16 cellular contexts compared by ENCODE assay signal in genomic region chr6:154736613-154737259, GRCh38. TPM values are rescaled to one million over a fixed set of nuclear protein-coding genes. Genes with fewer than 3 reads are reported as not detected.
A peak's percentile ranks its signal among the peaks of the same experiment; 100 is the strongest.
DNase-seq lines count a peak whose midpoint lies in the region; ATAC-seq and TF ChIP-seq lines count a peak whose summit lies in the region.
"Had no signal": no experiment of that assay in that cellular context is flagged by ENCODE, and none has a peak within 500 bp of the region (broad histone marks: within the 10 kb centered on the region; RNA-seq: fewer than 3 reads in every experiment).

No MANE protein-coding gene starts in this region.

- 0 out of 2 replicates have a peak overlapping the region, but pooled peaks have one; percentile 2 for H3K4me2 ChIP-seq in PC-9

- H3K9me2 ChIP-seq in PC-9 (ENCODE audit: insufficient read depth) = no peaks in the 10 kb centered on the region

- H2AFZ ChIP-seq in PC-9 = no peak overlapping the region

- peaks cover 76% of the 10 kb centered on the region for H4K20me1 ChIP-seq in PC-9 (ENCODE audit: insufficient read depth)

- peaks cover 81% of the 10 kb centered on the region for H3K79me2 ChIP-seq in PC-9 (ENCODE audit: low read depth)

- H3K36me3 Mint-ChIP-seq in stimulated activated naive CD8-positive, alpha-beta T cell treated with anti-CD3 and anti-CD28 coated beads, Interleukin-15, Interleukin-2, amounts not matched to agents 100 ng/mL and 50 ng/mL, for 24 hours (ENCODE audit: low read depth) = peaks cover 25% of the 10 kb centered on the region
- H3K36me3 Mint-ChIP-seq in effector memory CD8-positive, alpha-beta T cell (ENCODE audit: insufficient read depth) = peaks cover 31% of the 10 kb centered on the region

- TF ChIP-seq CTCF in PC-9 (conservative IDR thresholded peaks at IDR 0.05) = no peak

- BruUV-seq in PC-9 (replicated peaks; lab: Mats Ljungman, UMichigan) = no TSS peak

- H3K27ac ChIP-seq in PC-9 = no peak overlapping the region

- H3K9me3 ChIP-seq in PC-9 (ENCODE audit: insufficient read depth, low read depth) = no peaks in the 10 kb centered on the region

- peaks cover 16% of the 10 kb centered on the region for H3K4me1 ChIP-seq in PC-9 (replicated peaks; ENCODE audit: insufficient read depth)

- H3F3A ChIP-seq in PC-9 (ENCODE audit: insufficient read depth, low read depth) = peaks cover 10% of the 10 kb centered on the region

- DNase-seq in stimulated activated naive CD8-positive, alpha-beta T cell treated with anti-CD3 and anti-CD28 coated beads, Interleukin-15, amount 100 ng/mL, for 72 hours = no peak
- DNase-seq in PC-9 (no peak), NCI-H748 treated with DMSO at 0.1 percent for 48 hours (lab: John Stamatoyannopoulos, UW) (no peak), NCI-H2081 (lab: John Stamatoyannopoulos, UW) (no peak), left lobe of liver (ENCODE audit: low spot score) (no peak), NCI-H446 (lab: John Stamatoyannopoulos, UW) (no peak)
- DNase-seq in effector memory CD8-positive, alpha-beta T cell = no peak
- DNase-seq: activated CD4-positive, alpha-beta memory T cell treated with anti-CD3 and anti-CD28 coated beads, Interleukin-2, amount 10 ng/mL, durations not matched to agents 7 days and 5 days; activated naive CD8-positive, alpha-beta T cell treated with anti-CD3 and anti-CD28 coated beads, Interleukin-2, amount 10 ng/mL, durations not matched to agents 7 days and 5 days; mammary epithelial cell; NCI-H146; NCI-H774; stimulated activated naive B cell treated with anti-CD40 and anti-IgM and Interleukin-4, amounts not matched to agents 10 μg/mL and 1 μg/mL and 100 μg/mL, for 72 hours had no signal

- H3K4me1 Mint-ChIP-seq in stimulated activated naive CD8-positive, alpha-beta T cell treated with anti-CD3 and anti-CD28 coated beads, Interleukin-15, Interleukin-2, amounts not matched to agents 100 ng/mL and 50 ng/mL, for 24 hours (ENCODE audit: low read depth) = peaks cover 78% of the 10 kb centered on the region
- peaks cover 77% of the 10 kb centered on the region for H3K4me1 Mint-ChIP-seq in stimulated activated naive CD8-positive, alpha-beta T cell treated with anti-CD3 and anti-CD28 coated beads, Interleukin-15, amount 100 ng/mL, for 72 hours
- H3K4me1 Mint-ChIP-seq in effector memory CD8-positive, alpha-beta T cell (ENCODE audit: low read depth in 2 of 2) = peaks cover 49 to 62% of the 10 kb centered on the region in 2 donors

- POLR2A ChIA-PET in PC-9 (lab: Charles Lee; ENCODE audit: unreplicated experiment) = no interaction called here

- no peaks in the 10 kb centered on the region for H3K9me3 Mint-ChIP-seq in stimulated activated naive CD8-positive, alpha-beta T cell treated with anti-CD3 and anti-CD28 coated beads, Interleukin-15, Interleukin-2, amounts not matched to agents 100 ng/mL and 50 ng/mL, for 24 hours
- H3K9me3 Mint-ChIP-seq in stimulated activated naive CD8-positive, alpha-beta T cell treated with anti-CD3 and anti-CD28 coated beads, Interleukin-15, amount 100 ng/mL, for 72 hours = no peaks in the 10 kb centered on the region
- H3K9me3 Mint-ChIP-seq in effector memory CD8-positive, alpha-beta T cell = no peaks in the 10 kb centered on the region
- H3K9me3 Mint-ChIP-seq: activated CD4-positive, alpha-beta memory T cell treated with anti-CD3 and anti-CD28 coated beads, Interleukin-2, amount 10 ng/mL, durations not matched to agents 7 days and 5 days; activated naive CD8-positive, alpha-beta T cell treated with anti-CD3 and anti-CD28 coated beads, Interleukin-2, amount 10 ng/mL, durations not matched to agents 7 days and 5 days; stimulated activated naive B cell treated with anti-CD40 and anti-IgM and Interleukin-4, amounts not matched to agents 10 μg/mL and 1 μg/mL and 100 μg/mL, for 72 hours had no signal

- H3K27me3 Mint-ChIP-seq in stimulated activated naive CD8-positive, alpha-beta T cell treated with anti-CD3 and anti-CD28 coated beads, Interleukin-15, Interleukin-2, amounts not matched to agents 100 ng/mL and 50 ng/mL, for 24 hours = no peaks in the 10 kb centered on the region
- no peaks in the 10 kb centered on the region for H3K27me3 Mint-ChIP-seq in stimulated activated naive CD8-positive, alpha-beta T cell treated with anti-CD3 and anti-CD28 coated beads, Interleukin-15, amount 100 ng/mL, for 72 hours
- no peaks in the 10 kb centered on the region for H3K27me3 Mint-ChIP-seq in effector memory CD8-positive, alpha-beta T cell
- H3K27me3 Mint-ChIP-seq: activated CD4-positive, alpha-beta memory T cell treated with anti-CD3 and anti-CD28 coated beads, Interleukin-2, amount 10 ng/mL, durations not matched to agents 7 days and 5 days; activated naive CD8-positive, alpha-beta T cell treated with anti-CD3 and anti-CD28 coated beads, Interleukin-2, amount 10 ng/mL, durations not matched to agents 7 days and 5 days; progenitor cell of endocrine pancreas; stimulated activated naive B cell treated with anti-CD40 and anti-IgM and Interleukin-4, amounts not matched to agents 10 μg/mL and 1 μg/mL and 100 μg/mL, for 72 hours had no signal

- no peak overlapping the region for H3K4me3 ChIP-seq in PC-9

- CTCF ChIA-PET in PC-9 (lab: Charles Lee) = interaction anchor here (0.8 kb wide), 1 partner anchor 14 kb away, joined by 12 read pairs; no protein-coding TSS in a partner anchor

- ATAC-seq in stimulated activated naive CD8-positive, alpha-beta T cell treated with anti-CD3 and anti-CD28 coated beads, Interleukin-15, amount 100 ng/mL, for 72 hours = no peak
- ATAC-seq in effector memory CD8-positive, alpha-beta T cell (replicated peaks) = no peak
- no peak for ATAC-seq in left lobe of liver
- ATAC-seq: esophagus mucosa; stimulated activated naive B cell treated with anti-CD40 and anti-IgM and Interleukin-4, amounts not matched to agents 10 μg/mL and 1 μg/mL and 100 μg/mL, for 72 hours had no signal

- intact Hi-C loops in PC-9 (cut with micrococcal nuclease; ENCODE audit: unreplicated experiment) = no loop called here

- no peak overlapping the region for H3K27ac Mint-ChIP-seq in stimulated activated naive CD8-positive, alpha-beta T cell treated with anti-CD3 and anti-CD28 coated beads, Interleukin-15, Interleukin-2, amounts not matched to agents 100 ng/mL and 50 ng/mL, for 24 hours
- H3K27ac Mint-ChIP-seq in stimulated activated naive CD8-positive, alpha-beta T cell treated with anti-CD3 and anti-CD28 coated beads, Interleukin-15, amount 100 ng/mL, for 72 hours = peak overlapping the region in 1 of 2 donors; percentile 88
- peak overlapping the region in 1 of 2 donors; percentile 68 for H3K27ac Mint-ChIP-seq in effector memory CD8-positive, alpha-beta T cell
- H3K27ac Mint-ChIP-seq: activated CD4-positive, alpha-beta memory T cell treated with anti-CD3 and anti-CD28 coated beads, Interleukin-2, amount 10 ng/mL, durations not matched to agents 7 days and 5 days; activated naive CD8-positive, alpha-beta T cell treated with anti-CD3 and anti-CD28 coated beads, Interleukin-2, amount 10 ng/mL, durations not matched to agents 7 days and 5 days; stimulated activated naive B cell treated with anti-CD40 and anti-IgM and Interleukin-4, amounts not matched to agents 10 μg/mL and 1 μg/mL and 100 μg/mL, for 72 hours had no signal

- peak overlapping the region; percentile 18 for H3K4me3 Mint-ChIP-seq in stimulated activated naive CD8-positive, alpha-beta T cell treated with anti-CD3 and anti-CD28 coated beads, Interleukin-15, Interleukin-2, amounts not matched to agents 100 ng/mL and 50 ng/mL, for 24 hours
- peak overlapping the region in 1 of 2 donors; percentile 44 for H3K4me3 Mint-ChIP-seq in stimulated activated naive CD8-positive, alpha-beta T cell treated with anti-CD3 and anti-CD28 coated beads, Interleukin-15, amount 100 ng/mL, for 72 hours
- peak overlapping the region; percentile 45 to 65 for H3K4me3 Mint-ChIP-seq in effector memory CD8-positive, alpha-beta T cell
- H3K4me3 Mint-ChIP-seq: activated CD4-positive, alpha-beta memory T cell treated with anti-CD3 and anti-CD28 coated beads, Interleukin-2, amount 10 ng/mL, durations not matched to agents 7 days and 5 days had no signal

- 0 out of 2 replicates have a peak, but pooled peaks cover 3% of the 10 kb centered on the region for H3K36me3 ChIP-seq in PC-9 (ENCODE audit: low read depth)

- H3K27me3 ChIP-seq in PC-9 (ENCODE audit: insufficient read depth, low read depth) = no peaks in the 10 kb centered on the region

RNA-seq across cellular contexts. Expression of gene SCAF8, which starts 3.5 kb away (rescaled TPM):
- 21.6 and 22.7 TPM in 2 replicates for total RNA-seq in PC-9 (2021)
- 12.2 TPM for total RNA-seq in left lobe of liver
